Comparison of ENCODE assay signal across 8 cellular contexts in the genomic region with DNA sequence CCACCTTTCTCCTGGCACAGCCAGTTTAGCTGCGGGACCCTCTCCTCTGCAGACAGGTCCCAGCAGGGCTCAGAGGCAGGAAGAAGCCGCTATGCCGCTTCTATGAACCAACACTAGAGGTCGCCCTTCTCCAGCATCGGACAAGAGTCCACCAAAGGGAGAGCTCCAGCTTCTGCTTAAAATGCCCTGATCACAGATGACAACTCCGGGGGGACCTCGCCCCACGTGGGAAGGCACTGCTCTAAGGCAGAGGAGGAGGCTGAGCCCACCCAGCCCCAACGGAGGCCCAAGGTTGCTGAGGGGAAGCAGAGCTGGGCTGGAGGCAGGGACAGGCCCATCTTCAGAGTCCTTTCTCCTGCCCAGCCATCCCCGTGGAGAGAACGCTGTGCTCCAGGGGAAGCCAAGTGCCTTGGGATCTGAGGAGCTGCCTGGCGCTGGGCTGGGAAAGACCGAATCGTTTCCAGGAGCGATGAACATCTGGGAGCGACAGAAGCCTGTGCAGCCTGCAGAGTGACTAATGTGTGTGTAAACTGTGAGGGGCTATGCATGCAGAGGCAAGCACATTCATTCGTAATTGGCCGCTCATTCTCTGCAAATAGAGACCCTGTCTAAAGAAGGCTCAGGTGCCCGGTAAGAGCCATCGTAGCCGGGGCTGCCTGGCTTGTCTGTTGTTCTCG. TPM values are rescaled to one million over a fixed set of nuclear protein-coding genes. Genes with fewer than 3 reads are reported as not detected.
DNase-seq lines count a peak whose midpoint lies in the region; ATAC-seq, FAIRE-seq and TF ChIP-seq lines count a peak whose summit lies in the region.

No MANE protein-coding gene starts in this region.

- H3K36me3 ChIP-seq in A673 (ENCODE audit: insufficient read depth, low read length, poor library complexity, severe bottlenecking), result no peaks in the 10 kb centered on the region

- peaks cover 5% of the 10 kb centered on the region for H3K4me1 ChIP-seq in A673 (ENCODE audit: insufficient read depth, low read length, poor library complexity, severe bottlenecking)

- intact Hi-C loops in A673 (cut with micrococcal nuclease; ENCODE audit: unreplicated experiment), result loop anchor here (5.0 to 10.0 kb wide), 2 partner anchors 33 to 346 kb away; no protein-coding TSS in a partner anchor

- CTCF ChIA-PET in A673 (lab: Charles Lee), result interaction anchor here (0.6 to 0.8 kb wide), 12 partner anchors 10 to 990 kb away, joined by 3 to 6 read pairs (median 4); no protein-coding TSS in a partner anchor
- CTCF ChIA-PET in activated CD8-positive, alpha-beta memory T cell treated with anti-CD3 and anti-CD28 coated beads, Interleukin-2, amount 10 ng/mL, durations not matched to agents 7 days and 5 days (lab: Charles Lee), result interaction anchor here (0.6 to 4.4 kb wide), 38 partner anchors 10 to 364 kb away, joined by 3 to 57 read pairs (median 4); a partner anchor contains a TSS

- BruUV-seq in A673 (replicated peaks; lab: Mats Ljungman, UMichigan), result no TSS peak

- H3K27me3 Mint-ChIP-seq in activated CD8-positive, alpha-beta memory T cell treated with anti-CD3 and anti-CD28 coated beads, Interleukin-2, amount 10 ng/mL, durations not matched to agents 7 days and 5 days, result peaks cover 11% of the 10 kb centered on the region
- H3K27me3 Mint-ChIP-seq in natural killer cell treated with Interleukin-12 subunit alpha and Interleukin-12 subunit beta and Interleukin-15 and Interleukin-18, amount 100 ng/mL, for 72 hours, result peaks cover 0 to 3% of the 10 kb centered on the region in 2 donors
- no peaks in the 10 kb centered on the region for H3K27me3 Mint-ChIP-seq in stimulated activated naive CD8-positive, alpha-beta T cell treated with anti-CD3 and anti-CD28 coated beads, Interleukin-15, amount 100 ng/mL, for 72 hours

- H3K4me3 Mint-ChIP-seq in activated CD8-positive, alpha-beta memory T cell treated with anti-CD3 and anti-CD28 coated beads, Interleukin-2, amount 10 ng/mL, durations not matched to agents 7 days and 5 days, result no peak overlapping the region
- no peak overlapping the region for H3K4me3 Mint-ChIP-seq in natural killer cell treated with Interleukin-12 subunit alpha and Interleukin-12 subunit beta and Interleukin-15 and Interleukin-18, amount 100 ng/mL, for 72 hours
- H3K4me3 Mint-ChIP-seq in stimulated activated naive CD8-positive, alpha-beta T cell treated with anti-CD3 and anti-CD28 coated beads, Interleukin-15, amount 100 ng/mL, for 72 hours, result peak overlapping the region in 1 of 2 donors; percentile 49

- no peaks in the 10 kb centered on the region for H3K9me3 ChIP-seq in A673 (ENCODE audit: low read depth, low read length, poor library complexity, severe bottlenecking)

- FAIRE-seq in HTR-8/SVneo (lab: Jason Lieb, UNC), result no peak

- H3K4me1 Mint-ChIP-seq in activated CD8-positive, alpha-beta memory T cell treated with anti-CD3 and anti-CD28 coated beads, Interleukin-2, amount 10 ng/mL, durations not matched to agents 7 days and 5 days, result peaks cover 8% of the 10 kb centered on the region
- H3K4me1 Mint-ChIP-seq in natural killer cell treated with Interleukin-12 subunit alpha and Interleukin-12 subunit beta and Interleukin-15 and Interleukin-18, amount 100 ng/mL, for 72 hours (ENCODE audit: low read depth in 2 of 2), result peaks cover 0 to 7% of the 10 kb centered on the region in 2 donors
- peaks cover 27% of the 10 kb centered on the region for H3K4me1 Mint-ChIP-seq in stimulated activated naive CD8-positive, alpha-beta T cell treated with anti-CD3 and anti-CD28 coated beads, Interleukin-15, amount 100 ng/mL, for 72 hours

- peak overlapping the region; percentile 24 for H3K4me3 ChIP-seq in A673 (ENCODE audit: low read depth, low read length, poor library complexity, severe bottlenecking)

- H3K27ac ChIP-seq in A673 (ENCODE audit: low read depth, low read length, poor library complexity, severe bottlenecking), result no peak overlapping the region

- no peak overlapping the region for H3K27ac Mint-ChIP-seq in activated CD8-positive, alpha-beta memory T cell treated with anti-CD3 and anti-CD28 coated beads, Interleukin-2, amount 10 ng/mL, durations not matched to agents 7 days and 5 days
- H3K27ac Mint-ChIP-seq in natural killer cell treated with Interleukin-12 subunit alpha and Interleukin-12 subunit beta and Interleukin-15 and Interleukin-18, amount 100 ng/mL, for 72 hours, result no peak overlapping the region
- peak overlapping the region in 1 of 2 donors; percentile 72 for H3K27ac Mint-ChIP-seq in stimulated activated naive CD8-positive, alpha-beta T cell treated with anti-CD3 and anti-CD28 coated beads, Interleukin-15, amount 100 ng/mL, for 72 hours

- POLR2A ChIA-PET in A673 (lab: Charles Lee; ENCODE audit: low non-redundant PET), result interaction anchor here (0.6 kb wide), 2 partner anchors 14 to 75 kb away, joined by 3 to 7 read pairs; no protein-coding TSS in a partner anchor

- peak; percentile 93 for TF ChIP-seq CTCF in A673 (conservative IDR thresholded peaks at IDR 0.05; ENCODE audit: low read depth, low read length)

- H3K9me3 Mint-ChIP-seq in activated CD8-positive, alpha-beta memory T cell treated with anti-CD3 and anti-CD28 coated beads, Interleukin-2, amount 10 ng/mL, durations not matched to agents 7 days and 5 days (ENCODE audit: low read depth), result no peaks in the 10 kb centered on the region
- no peaks in the 10 kb centered on the region for H3K9me3 Mint-ChIP-seq in natural killer cell treated with Interleukin-12 subunit alpha and Interleukin-12 subunit beta and Interleukin-15 and Interleukin-18, amount 100 ng/mL, for 72 hours
- H3K9me3 Mint-ChIP-seq in stimulated activated naive CD8-positive, alpha-beta T cell treated with anti-CD3 and anti-CD28 coated beads, Interleukin-15, amount 100 ng/mL, for 72 hours, result no peaks in the 10 kb centered on the region

- H3K27me3 ChIP-seq in A673 (replicated peaks; ENCODE audit: insufficient read depth, low read depth, low read length, poor library complexity), result no peaks in the 10 kb centered on the region

- DNase-seq in A673 (ENCODE audit: low spot score) (peak; percentile 94), GM19240 (ENCODE audit: insufficient read length, low spot score) (peak; percentile 91), HTR-8/SVneo (ENCODE audit: insufficient read length, low spot score) (peak; percentile 89), hypothalamus (lab: John Stamatoyannopoulos, UW) (no peak)
- DNase-seq in activated CD8-positive, alpha-beta memory T cell treated with anti-CD3 and anti-CD28 coated beads, Interleukin-2, amount 10 ng/mL, durations not matched to agents 7 days and 5 days, result peak; percentile 87
- peak; percentile 78 for DNase-seq in natural killer cell treated with Interleukin-12 subunit alpha and Interleukin-12 subunit beta and Interleukin-15 and Interleukin-18, amount 100 ng/mL, for 72 hours (ENCODE audit: low spot score)
- DNase-seq in stimulated activated naive CD8-positive, alpha-beta T cell treated with anti-CD3 and anti-CD28 coated beads, Interleukin-15, amount 100 ng/mL, for 72 hours, result peak; percentile 78 to 83

- no peaks in the 10 kb centered on the region for H3K36me3 Mint-ChIP-seq in activated CD8-positive, alpha-beta memory T cell treated with anti-CD3 and anti-CD28 coated beads, Interleukin-2, amount 10 ng/mL, durations not matched to agents 7 days and 5 days
- H3K36me3 Mint-ChIP-seq in natural killer cell treated with Interleukin-12 subunit alpha and Interleukin-12 subunit beta and Interleukin-15 and Interleukin-18, amount 100 ng/mL, for 72 hours, result no peaks in the 10 kb centered on the region

- peak; percentile 98 for ATAC-seq in activated CD8-positive, alpha-beta memory T cell treated with anti-CD3 and anti-CD28 coated beads, Interleukin-2, amount 10 ng/mL, durations not matched to agents 7 days and 5 days
- peak; percentile 87 for ATAC-seq in esophagus mucosa
- peak; percentile 88 to 92 for ATAC-seq in natural killer cell treated with Interleukin-12 subunit alpha and Interleukin-12 subunit beta and Interleukin-15 and Interleukin-18, amount 100 ng/mL, for 72 hours
- peak; percentile 99 for ATAC-seq in stimulated activated naive CD8-positive, alpha-beta T cell treated with anti-CD3 and anti-CD28 coated beads, Interleukin-15, amount 100 ng/mL, for 72 hours

RNA-seq across cellular contexts. Expression of a gene that starts 43.5 kb away (rescaled TPM):
- 57.6 and 62.1 TPM in 2 replicates for total RNA-seq in A673 (2021)
- total RNA-seq in activated CD8-positive, alpha-beta memory T cell treated with anti-CD3 and anti-CD28 coated beads, Interleukin-2, amount 10 ng/mL, durations not matched to agents 7 days and 5 days, result 10 to 100 TPM; 75.8 to 80.9 TPM
- total RNA-seq in esophagus mucosa, result 67.9 TPM
- 100 to 1,000 TPM in 1 of 2 donors, 10 to 100 TPM in 1; 62.4 to 136 TPM for total RNA-seq in natural killer cell treated with Interleukin-12 subunit alpha and Interleukin-12 subunit beta and Interleukin-15 and Interleukin-18, amount 100 ng/mL, for 72 hours

Comparison
In these comparisons a context has a peak if more than half of its experiments do, and no peak if none do; other contexts are left out.
1. DNase-seq: peak in A673 (single experiment), GM19240 (single experiment), HTR-8/SVneo (single experiment), activated CD8-positive, alpha-beta memory T cell treated with anti-CD3 and anti-CD28 coated beads, Interleukin-2, amount 10 ng/mL, durations not matched to agents 7 days and 5 days (single experiment), natural killer cell treated with Interleukin-12 subunit alpha and Interleukin-12 subunit beta and Interleukin-15 and Interleukin-18, amount 100 ng/mL, for 72 hours (single experiment) and stimulated activated naive CD8-positive, alpha-beta T cell treated with anti-CD3 and anti-CD28 coated beads, Interleukin-15, amount 100 ng/mL, for 72 hours (2 of 2); none in hypothalamus (0 of 51).
2. Peak in every context shown above with its lines, with median percentiles within 50 percentile points of each other: ATAC-seq.